ENCODE assay signal across 1 cellular context in the genomic region with DNA sequence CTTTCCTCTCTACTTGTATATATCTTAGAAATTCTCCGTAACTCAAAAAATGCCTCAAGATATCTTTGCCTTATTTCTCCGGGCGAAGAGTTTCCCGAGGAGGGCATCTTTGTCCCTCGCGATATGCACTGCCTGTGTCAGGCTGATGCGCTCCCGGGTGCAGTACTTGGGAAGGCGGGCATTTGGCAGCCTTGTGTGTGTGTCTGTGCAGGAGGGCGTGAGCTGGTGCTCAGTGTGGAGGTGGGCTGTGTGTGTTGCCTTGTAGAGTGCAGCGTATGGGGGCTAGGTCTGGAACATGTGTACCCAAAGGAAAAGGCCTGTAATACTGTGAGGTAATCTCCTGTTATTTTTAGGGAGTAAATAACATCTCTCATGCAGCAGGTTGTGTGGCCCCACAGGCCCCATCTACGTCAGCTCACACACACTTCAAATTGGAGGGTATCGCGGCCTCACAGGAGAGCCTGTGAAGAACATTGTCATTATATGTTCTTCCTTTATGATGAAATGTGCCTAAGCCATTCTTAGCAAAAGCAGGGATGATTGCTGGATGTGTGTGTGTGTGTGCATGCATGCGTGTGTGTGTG.
TF ChIP-seq lines count a peak whose summit lies in the region.

No MANE protein-coding gene starts in this region.

TF ChIP-seq in H1, 55 proteins besides CTCF, POLR2A, EP300 and RAD21 (continued from another document):
- TF ChIP-seq, protein P1, sequence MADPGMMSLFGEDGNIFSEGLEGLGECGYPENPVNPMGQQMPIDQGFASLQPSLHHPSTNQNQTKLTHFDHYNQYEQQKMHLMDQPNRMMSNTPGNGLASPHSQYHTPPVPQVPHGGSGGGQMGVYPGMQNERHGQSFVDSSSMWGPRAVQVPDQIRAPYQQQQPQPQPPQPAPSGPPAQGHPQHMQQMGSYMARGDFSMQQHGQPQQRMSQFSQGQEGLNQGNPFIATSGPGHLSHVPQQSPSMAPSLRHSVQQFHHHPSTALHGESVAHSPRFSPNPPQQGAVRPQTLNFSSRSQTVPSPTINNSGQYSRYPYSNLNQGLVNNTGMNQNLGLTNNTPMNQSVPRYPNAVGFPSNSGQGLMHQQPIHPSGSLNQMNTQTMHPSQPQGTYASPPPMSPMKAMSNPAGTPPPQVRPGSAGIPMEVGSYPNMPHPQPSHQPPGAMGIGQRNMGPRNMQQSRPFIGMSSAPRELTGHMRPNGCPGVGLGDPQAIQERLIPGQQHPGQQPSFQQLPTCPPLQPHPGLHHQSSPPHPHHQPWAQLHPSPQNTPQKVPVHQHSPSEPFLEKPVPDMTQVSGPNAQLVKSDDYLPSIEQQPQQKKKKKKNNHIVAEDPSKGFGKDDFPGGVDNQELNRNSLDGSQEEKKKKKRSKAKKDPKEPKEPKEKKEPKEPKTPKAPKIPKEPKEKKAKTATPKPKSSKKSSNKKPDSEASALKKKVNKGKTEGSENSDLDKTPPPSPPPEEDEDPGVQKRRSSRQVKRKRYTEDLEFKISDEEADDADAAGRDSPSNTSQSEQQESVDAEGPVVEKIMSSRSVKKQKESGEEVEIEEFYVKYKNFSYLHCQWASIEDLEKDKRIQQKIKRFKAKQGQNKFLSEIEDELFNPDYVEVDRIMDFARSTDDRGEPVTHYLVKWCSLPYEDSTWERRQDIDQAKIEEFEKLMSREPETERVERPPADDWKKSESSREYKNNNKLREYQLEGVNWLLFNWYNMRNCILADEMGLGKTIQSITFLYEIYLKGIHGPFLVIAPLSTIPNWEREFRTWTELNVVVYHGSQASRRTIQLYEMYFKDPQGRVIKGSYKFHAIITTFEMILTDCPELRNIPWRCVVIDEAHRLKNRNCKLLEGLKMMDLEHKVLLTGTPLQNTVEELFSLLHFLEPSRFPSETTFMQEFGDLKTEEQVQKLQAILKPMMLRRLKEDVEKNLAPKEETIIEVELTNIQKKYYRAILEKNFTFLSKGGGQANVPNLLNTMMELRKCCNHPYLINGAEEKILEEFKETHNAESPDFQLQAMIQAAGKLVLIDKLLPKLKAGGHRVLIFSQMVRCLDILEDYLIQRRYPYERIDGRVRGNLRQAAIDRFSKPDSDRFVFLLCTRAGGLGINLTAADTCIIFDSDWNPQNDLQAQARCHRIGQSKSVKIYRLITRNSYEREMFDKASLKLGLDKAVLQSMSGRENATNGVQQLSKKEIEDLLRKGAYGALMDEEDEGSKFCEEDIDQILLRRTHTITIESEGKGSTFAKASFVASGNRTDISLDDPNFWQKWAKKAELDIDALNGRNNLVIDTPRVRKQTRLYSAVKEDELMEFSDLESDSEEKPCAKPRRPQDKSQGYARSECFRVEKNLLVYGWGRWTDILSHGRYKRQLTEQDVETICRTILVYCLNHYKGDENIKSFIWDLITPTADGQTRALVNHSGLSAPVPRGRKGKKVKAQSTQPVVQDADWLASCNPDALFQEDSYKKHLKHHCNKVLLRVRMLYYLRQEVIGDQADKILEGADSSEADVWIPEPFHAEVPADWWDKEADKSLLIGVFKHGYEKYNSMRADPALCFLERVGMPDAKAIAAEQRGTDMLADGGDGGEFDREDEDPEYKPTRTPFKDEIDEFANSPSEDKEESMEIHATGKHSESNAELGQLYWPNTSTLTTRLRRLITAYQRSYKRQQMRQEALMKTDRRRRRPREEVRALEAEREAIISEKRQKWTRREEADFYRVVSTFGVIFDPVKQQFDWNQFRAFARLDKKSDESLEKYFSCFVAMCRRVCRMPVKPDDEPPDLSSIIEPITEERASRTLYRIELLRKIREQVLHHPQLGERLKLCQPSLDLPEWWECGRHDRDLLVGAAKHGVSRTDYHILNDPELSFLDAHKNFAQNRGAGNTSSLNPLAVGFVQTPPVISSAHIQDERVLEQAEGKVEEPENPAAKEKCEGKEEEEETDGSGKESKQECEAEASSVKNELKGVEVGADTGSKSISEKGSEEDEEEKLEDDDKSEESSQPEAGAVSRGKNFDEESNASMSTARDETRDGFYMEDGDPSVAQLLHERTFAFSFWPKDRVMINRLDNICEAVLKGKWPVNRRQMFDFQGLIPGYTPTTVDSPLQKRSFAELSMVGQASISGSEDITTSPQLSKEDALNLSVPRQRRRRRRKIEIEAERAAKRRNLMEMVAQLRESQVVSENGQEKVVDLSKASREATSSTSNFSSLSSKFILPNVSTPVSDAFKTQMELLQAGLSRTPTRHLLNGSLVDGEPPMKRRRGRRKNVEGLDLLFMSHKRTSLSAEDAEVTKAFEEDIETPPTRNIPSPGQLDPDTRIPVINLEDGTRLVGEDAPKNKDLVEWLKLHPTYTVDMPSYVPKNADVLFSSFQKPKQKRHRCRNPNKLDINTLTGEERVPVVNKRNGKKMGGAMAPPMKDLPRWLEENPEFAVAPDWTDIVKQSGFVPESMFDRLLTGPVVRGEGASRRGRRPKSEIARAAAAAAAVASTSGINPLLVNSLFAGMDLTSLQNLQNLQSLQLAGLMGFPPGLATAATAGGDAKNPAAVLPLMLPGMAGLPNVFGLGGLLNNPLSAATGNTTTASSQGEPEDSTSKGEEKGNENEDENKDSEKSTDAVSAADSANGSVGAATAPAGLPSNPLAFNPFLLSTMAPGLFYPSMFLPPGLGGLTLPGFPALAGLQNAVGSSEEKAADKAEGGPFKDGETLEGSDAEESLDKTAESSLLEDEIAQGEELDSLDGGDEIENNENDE (IDR thresholded peaks at IDR 0.05; ENCODE audit: insufficient replicate concordance, low read length), result no peak
- TF ChIP-seq, protein P2, sequence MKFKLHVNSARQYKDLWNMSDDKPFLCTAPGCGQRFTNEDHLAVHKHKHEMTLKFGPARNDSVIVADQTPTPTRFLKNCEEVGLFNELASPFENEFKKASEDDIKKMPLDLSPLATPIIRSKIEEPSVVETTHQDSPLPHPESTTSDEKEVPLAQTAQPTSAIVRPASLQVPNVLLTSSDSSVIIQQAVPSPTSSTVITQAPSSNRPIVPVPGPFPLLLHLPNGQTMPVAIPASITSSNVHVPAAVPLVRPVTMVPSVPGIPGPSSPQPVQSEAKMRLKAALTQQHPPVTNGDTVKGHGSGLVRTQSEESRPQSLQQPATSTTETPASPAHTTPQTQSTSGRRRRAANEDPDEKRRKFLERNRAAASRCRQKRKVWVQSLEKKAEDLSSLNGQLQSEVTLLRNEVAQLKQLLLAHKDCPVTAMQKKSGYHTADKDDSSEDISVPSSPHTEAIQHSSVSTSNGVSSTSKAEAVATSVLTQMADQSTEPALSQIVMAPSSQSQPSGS (IDR thresholded peaks at IDR 0.05; ENCODE audit: low read length), result no peak
- TF ChIP-seq SRF (IDR thresholded peaks at IDR 0.05; ENCODE audit: low read depth, low read length), result no peak
TF ChIP-seq in H1: peak in this region for 0.
